12 cellular contexts compared by ENCODE assay signal in the genomic region with DNA sequence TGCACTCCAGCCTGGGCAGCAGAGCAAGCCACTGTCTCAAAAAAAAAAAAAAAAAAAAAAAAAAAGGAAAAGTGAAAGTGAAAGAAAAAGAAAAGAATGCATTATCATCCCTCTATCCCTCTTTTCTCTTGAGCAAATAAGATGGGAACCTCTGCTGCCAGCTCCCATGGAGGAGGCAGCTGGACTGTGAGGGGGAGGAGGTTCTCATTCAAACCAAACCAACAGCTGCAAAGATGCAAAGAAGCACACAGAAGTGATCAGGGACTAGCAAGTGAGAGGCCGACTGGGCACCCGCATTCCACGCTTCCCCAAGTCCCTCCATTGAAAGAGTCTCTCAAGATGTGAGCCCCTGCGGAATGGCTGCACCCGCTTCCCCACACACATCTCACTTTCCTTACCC.
DNase-seq lines count a peak whose midpoint lies in the region; ATAC-seq, FAIRE-seq and TF ChIP-seq lines count a peak whose summit lies in the region.
"Had no signal": no experiment of that assay in that cellular context is flagged by ENCODE, and none has a peak within 500 bp of the region (broad histone marks: within the 10 kb centered on the region; RNA-seq: fewer than 3 reads in every experiment).

No MANE protein-coding gene starts in this region.

- no peaks in the 10 kb centered on the region for H3K4me1 ChIP-seq in HepG2 (ENCODE audit: insufficient read depth, low read length)
- H3K4me1 ChIP-seq in right lobe of liver = no peaks in the 10 kb centered on the region
- peaks cover 30% of the 10 kb centered on the region for H3K4me1 ChIP-seq in mesenchymal stem cell (ENCODE audit: control insufficient read depth, insufficient read depth, low read depth, low read length)
- no peaks in the 10 kb centered on the region for H3K4me1 ChIP-seq in psoas muscle

- no peaks in the 10 kb centered on the region for H3K79me2 ChIP-seq in HepG2 (ENCODE audit: insufficient read depth, low read length)

- TF ChIP-seq CTCF in HepG2 (CRISPR knock-in tag; IDR thresholded peaks at IDR 0.05) (no peak), right lobe of liver (IDR thresholded peaks at IDR 0.05) (no peak), psoas muscle (IDR thresholded peaks at IDR 0.05) (no peak)

- H3K9ac ChIP-seq in HepG2 (ENCODE audit: insufficient read depth, low read depth, low read length) (no peak overlapping the region), mesenchymal stem cell (ENCODE audit: low read length) (peak overlapping the region; percentile 70)

- H3K79me1 ChIP-seq in mesenchymal stem cell (replicated peaks; ENCODE audit: low read length, poor library complexity, severe bottlenecking) = peaks cover 48% of the 10 kb centered on the region

- H3K27me3 ChIP-seq in HepG2 (ENCODE audit: control insufficient read depth in 1 of 2, insufficient read depth in 2 of 2, low read length in 2 of 2) (peaks cover 0 to 7% of the 10 kb centered on the region in 2 experiments; a peak in 1 of 5 replicates), right lobe of liver (no peaks in the 10 kb centered on the region), mesenchymal stem cell (ENCODE audit: control insufficient read depth in 1 of 2, insufficient read depth in 1 of 2, low read length in 2 of 2) (no peaks in the 10 kb centered on the region), psoas muscle (ENCODE audit: insufficient read depth in 3 of 3, low read length in 2 of 3) (peaks cover 0 to 4% (median 0%) of the 10 kb centered on the region in 3 donors)

- BruUV-seq in HepG2 (replicated peaks; lab: Mats Ljungman, UMichigan) = no TSS peak

- no peak overlapping the region for H2BK5ac ChIP-seq in mesenchymal stem cell (ENCODE audit: low read depth, low read length, poor library complexity, severe bottlenecking)

- no peak overlapping the region for H3K27ac ChIP-seq in HepG2 (ENCODE audit: extremely low read length, insufficient read depth, low read length)
- no peak overlapping the region for H3K27ac ChIP-seq in right lobe of liver
- H3K27ac ChIP-seq in mesenchymal stem cell (ENCODE audit: low read length, poor library complexity, severe bottlenecking) = no peak overlapping the region
- no peak overlapping the region for H3K27ac ChIP-seq in psoas muscle

- TF ChIP-seq POLR2A in HepG2 (IDR thresholded peaks at IDR 0.05; ENCODE audit: insufficient read depth in 1 of 2, low read depth in 2 of 2, low read length in 2 of 2) = no peak
- TF ChIP-seq POLR2A in right lobe of liver (IDR thresholded peaks at IDR 0.05) = no peak

- no peak overlapping the region for H2BK12ac ChIP-seq in mesenchymal stem cell (ENCODE audit: low read length in 2 of 2)

- H3K36me3 ChIP-seq in HepG2 (replicated peaks in 1 of 2; ENCODE audit: control insufficient read depth in 1 of 2, insufficient read depth in 2 of 2, low read length in 2 of 2) = no peaks in the 10 kb centered on the region
- no peaks in the 10 kb centered on the region for H3K36me3 ChIP-seq in right lobe of liver
- H3K36me3 ChIP-seq in mesenchymal stem cell (ENCODE audit: control insufficient read depth in 1 of 2, insufficient read depth in 2 of 2, low read depth in 1 of 2, low read length in 2 of 2) = peaks cover 24 to 35% of the 10 kb centered on the region in 2 experiments
- no peaks in the 10 kb centered on the region for H3K36me3 ChIP-seq in psoas muscle (ENCODE audit: insufficient read depth in 1 of 2, low read depth in 1 of 2)

- no peaks in the 10 kb centered on the region for H4K20me1 ChIP-seq in HepG2 (ENCODE audit: insufficient read depth, low read length)

- H2BK120ac ChIP-seq in mesenchymal stem cell (ENCODE audit: low read depth, low read length) = no peak overlapping the region

- H2BK15ac ChIP-seq in mesenchymal stem cell (ENCODE audit: low read depth, poor library complexity, severe bottlenecking) = no peak overlapping the region

- H3K4me3 ChIP-seq in HepG2 (replicated peaks in 1 of 3; ENCODE audit: insufficient read depth in 1 of 3, low read depth in 2 of 3, low read length in 3 of 3) = 0 out of 6 replicates have a peak overlapping the region, but pooled peaks of 1 of the 3 experiments have one; percentile 2
- H3K4me3 ChIP-seq in right lobe of liver = no peak overlapping the region
- peak overlapping the region in 1 of 2 experiments; percentile 70 for H3K4me3 ChIP-seq in mesenchymal stem cell (ENCODE audit: insufficient read depth in 1 of 2, low read depth in 1 of 2, low read length in 2 of 2)
- no peak overlapping the region for H3K4me3 ChIP-seq in psoas muscle

- no peak overlapping the region for H2AK5ac ChIP-seq in mesenchymal stem cell (ENCODE audit: low read length, severe bottlenecking)

- POLR2A ChIA-PET in HepG2 (lab: Yijun Ruan, JAX) = no interaction called here

- H3K9me3 ChIP-seq in HepG2 (ENCODE audit: low read length) = peaks cover 8% of the 10 kb centered on the region; the same call in 1 of the 2 replicates
- H3K9me3 ChIP-seq in right lobe of liver = no peaks in the 10 kb centered on the region
- no peaks in the 10 kb centered on the region for H3K9me3 ChIP-seq in mesenchymal stem cell (ENCODE audit: control insufficient read depth, low read length)
- H3K9me3 ChIP-seq in psoas muscle = no peaks in the 10 kb centered on the region

- in situ Hi-C loops in HepG2 (cut with HindIII; ENCODE audit: extremely low pct_ligation_motif_present, low pct_unique_long_range_greater_than_20kb) = no loop called here

- no peak for TF ChIP-seq EP300 in HepG2 (IDR thresholded peaks at IDR 0.05; ENCODE audit: low read depth in 2 of 2, low read length in 2 of 2)
- no peak for TF ChIP-seq EP300 in HepG2 (CRISPR knock-in tag; IDR thresholded peaks at IDR 0.05; ENCODE audit: borderline replicate concordance)

- H3K14ac ChIP-seq in mesenchymal stem cell (ENCODE audit: low read length in 2 of 2) = no peak overlapping the region

- no peak for DNase-seq in HepG2 (ENCODE audit: low spot score)
- no peak for DNase-seq in right lobe of liver
- DNase-seq in cerebellum (ENCODE audit: low spot score) = peak; percentile 6
- DNase-seq in mesenchymal stem cell = peak; percentile 66
- no peak for DNase-seq in psoas muscle
- DNase-seq in HT-29 (ENCODE audit: low spot score) = no peak
- no peak for DNase-seq in stimulated activated CD4-positive, alpha-beta T cell treated with anti-CD3 and anti-CD28 coated beads, Interleukin-2, amount 100 ng/mL, for 48 hours
- DNase-seq: activated CD4-positive, alpha-beta T cell treated with anti-CD3 and anti-CD28 coated beads, Interleukin-2, amount 50 U/mL, for 4 hours; activated naive CD8-positive, alpha-beta T cell treated with anti-CD3 and anti-CD28 coated beads, Interleukin-2, amount 10 ng/mL, durations not matched to agents 7 days and 5 days; NCI-H2171 had no signal

- H3K4ac ChIP-seq in mesenchymal stem cell (ENCODE audit: low read depth in 1 of 2, low read length in 2 of 2) = peak overlapping the region in 1 of 2 experiments; percentile 15

- ATAC-seq in HepG2 (no peak), right lobe of liver (no peak), psoas muscle (no peak), GM18502 (IDR thresholded peaks at IDR 0.05; ENCODE audit: poor library complexity, unreplicated experiment) (no peak)

- H4K91ac ChIP-seq in mesenchymal stem cell (ENCODE audit: low read length) = no peak overlapping the region

- WGBS in HepG2 (ENCODE audit: low lambda C conversion rate) = 26% methylated on average over 5 of the region's 5 CpGs
- WGBS in right lobe of liver (ENCODE audit: insufficient coverage, low coverage, low lambda C conversion rate, missing lambda C conversion rate) = 71% methylated on average over 2 of the region's 5 CpGs
- 89% methylated on average over 5 of the region's 5 CpGs for WGBS in mesenchymal stem cell
- WGBS in psoas muscle, 3 donors = 14 to 41% (median 28%) methylated on average over 5 of the region's 5 CpGs

- H3K4me2 ChIP-seq in HepG2 (ENCODE audit: low read depth, low read length) = peak overlapping the region; percentile 42
- H3K4me2 ChIP-seq in mesenchymal stem cell (ENCODE audit: low read length, poor library complexity, severe bottlenecking) = no peak overlapping the region

- H2AFZ ChIP-seq in HepG2 (ENCODE audit: low read length) (no peak overlapping the region), mesenchymal stem cell (ENCODE audit: low read depth, low read length) (no peak overlapping the region)

- CTCF ChIA-PET in HepG2 (lab: Yijun Ruan, JAX; ENCODE audit: low intra/inter-chr PET ratio, low total read pairs) = no interaction called here

- FAIRE-seq in HepG2 (lab: Jason Lieb, UNC) = no peak
- FAIRE-seq: keratinocyte had no signal

- intact Hi-C loops in HepG2 (cut with micrococcal nuclease; ENCODE audit: unreplicated experiment) (no loop called here), right lobe of liver (cut with DNase I) (no loop called here), psoas muscle (cut with DNase I) (no loop called here)

- peak overlapping the region in 1 of 2 experiments; percentile 16 for H3K18ac ChIP-seq in mesenchymal stem cell (ENCODE audit: low read depth in 1 of 2, low read length in 2 of 2)

- no peak for TF ChIP-seq RAD21 in HepG2 (CRISPR knock-in tag; IDR thresholded peaks at IDR 0.05)

- H3K23ac ChIP-seq in mesenchymal stem cell (ENCODE audit: low read length in 2 of 2) = no peak overlapping the region

- no peak overlapping the region for H4K8ac ChIP-seq in mesenchymal stem cell (ENCODE audit: low read length)

TF ChIP-seq in HepG2, 621 proteins besides CTCF, POLR2A, EP300 and RAD21 (continues in another document):
- TF ChIP-seq ELK4 (CRISPR knock-in tag; IDR thresholded peaks at IDR 0.05; ENCODE audit: borderline replicate concordance) (no peak), SIN3A (IDR thresholded peaks at IDR 0.05; ENCODE audit: borderline replicate concordance, low read depth, low read length) (no peak), PAF1 (CRISPR knock-in tag; IDR thresholded peaks at IDR 0.05) (no peak), ATF3 (CRISPR knock-in tag; IDR thresholded peaks at IDR 0.05) (no peak), ZNF530 (CRISPR knock-in tag; IDR thresholded peaks at IDR 0.05; ENCODE audit: low read depth) (no peak), ZNF792 (CRISPR knock-in tag; IDR thresholded peaks at IDR 0.05) (no peak), GATA4 (IDR thresholded peaks at IDR 0.05; ENCODE audit: borderline replicate concordance, low read depth) (no peak), ZNF543 (CRISPR knock-in tag; IDR thresholded peaks at IDR 0.05) (no peak), ISX (CRISPR knock-in tag; conservative IDR thresholded peaks at IDR 0.05) (no peak)

Comparison
In these comparisons a context has a peak if more than half of its experiments do, and no peak if none do; other contexts are left out.
1. DNase-seq: peak in cerebellum (single experiment) and mesenchymal stem cell (single experiment); none in HepG2 (single experiment), right lobe of liver (0 of 3), psoas muscle (0 of 2), HT-29 (single experiment) and stimulated activated CD4-positive, alpha-beta T cell treated with anti-CD3 and anti-CD28 coated beads, Interleukin-2, amount 100 ng/mL, for 48 hours (0 of 2).